Comparison of ENCODE assay signal across 23 cellular contexts in the genomic region with DNA sequence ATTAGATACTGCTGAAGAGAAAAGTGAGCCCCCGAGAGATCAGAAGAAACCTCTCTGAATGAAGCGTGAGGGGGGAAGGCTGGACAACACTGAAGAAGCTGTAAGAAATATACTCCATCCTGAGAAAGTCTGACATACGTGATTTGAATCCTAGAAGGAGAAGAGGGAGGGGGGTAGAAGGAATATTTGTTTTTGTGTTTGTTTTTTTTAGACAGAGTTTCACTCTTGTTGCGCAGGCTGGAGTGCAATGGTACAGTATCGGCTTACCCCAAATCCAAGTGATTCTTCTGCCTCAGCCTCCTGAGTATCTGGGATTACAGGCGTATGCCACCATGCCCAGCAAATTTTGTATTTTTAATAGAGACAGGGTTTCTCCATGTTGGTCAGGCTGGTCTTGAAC.
"Had no signal": no experiment of that assay in that cellular context is flagged by ENCODE, and none has a peak within 500 bp of the region (broad histone marks: within the 10 kb centered on the region; RNA-seq: fewer than 3 reads in every experiment).

No MANE protein-coding gene starts in this region.

- H3K36me3 Mint-ChIP-seq: immature natural killer cell had no signal

- H3K27ac ChIP-seq: left lung, suprapubic skin, tibial nerve had no signal

- H3K4me3 Mint-ChIP-seq: activated naive CD4-positive, alpha-beta T cell treated with anti-CD3 and anti-CD28 coated beads for 36 hours; brain; dendritic cell treated with granulocyte-macrophage colony-stimulating factor and Interleukin-4, amounts not matched to agents 40 ng/mL and 50 ng/mL, for 4 days; immature natural killer cell; stimulated activated memory B cell treated with anti-CD40 and anti-IgM and Interleukin-4, amounts not matched to agents 10 μg/mL and 1 μg/mL and 100 μg/mL, for 72 hours; T-cell had no signal

- H3K27ac Mint-ChIP-seq: activated naive CD4-positive, alpha-beta T cell treated with anti-CD3 and anti-CD28 coated beads for 36 hours; dendritic cell treated with granulocyte-macrophage colony-stimulating factor and Interleukin-4, amounts not matched to agents 40 ng/mL and 50 ng/mL, for 4 days; stimulated activated memory B cell treated with anti-CD40 and anti-IgM and Interleukin-4, amounts not matched to agents 10 μg/mL and 1 μg/mL and 100 μg/mL, for 72 hours; T-cell had no signal

- H3K27me3 ChIP-seq: left lung, stomach, suprapubic skin, tibial nerve had no signal

- H3K9me3 Mint-ChIP-seq: activated naive CD4-positive, alpha-beta T cell treated with anti-CD3 and anti-CD28 coated beads for 36 hours; brain; dendritic cell treated with granulocyte-macrophage colony-stimulating factor and Interleukin-4, amounts not matched to agents 40 ng/mL and 50 ng/mL, for 4 days; immature natural killer cell had no signal

- H3K27me3 Mint-ChIP-seq: brain; dendritic cell treated with granulocyte-macrophage colony-stimulating factor and Interleukin-4, amounts not matched to agents 40 ng/mL and 50 ng/mL, for 4 days; stimulated activated memory B cell treated with anti-CD40 and anti-IgM and Interleukin-4, amounts not matched to agents 10 μg/mL and 1 μg/mL and 100 μg/mL, for 72 hours; T-cell had no signal

- DNase-seq: activated CD4-positive, alpha-beta T cell treated with anti-CD3 and anti-CD28 coated beads for 1 hour; activated CD4-positive, alpha-beta T cell treated with anti-CD3 and anti-CD28 coated beads, Interleukin-2, amount 50 U/mL, for 1 hour; activated CD8-positive, alpha-beta memory T cell treated with anti-CD3 and anti-CD28 coated beads for 24 hours; activated CD8-positive, alpha-beta memory T cell treated with anti-CD3 and anti-CD28 coated beads, Interleukin-2, amount 50 U/mL, for 4 hours; activated effector memory CD4-positive, alpha-beta T cell treated with Interleukin-2 at 50 U/mL for 16 hours; activated naive CD4-positive, alpha-beta T cell treated with anti-CD3 and anti-CD28 coated beads for 36 hours; activated T-cell treated with anti-CD3 and anti-CD28 coated beads, Interleukin-2, amount 50 U/mL, for 48 hours; anterior cingulate cortex; effector CD4-positive, alpha-beta T cell; foreskin melanocyte; immature natural killer cell; kidney glomerular epithelial cell; left lung; nucleus accumbens; small intestine; stomach; T-cell had no signal

- H3K36me3 ChIP-seq: left lung, stomach, suprapubic skin, tibial nerve had no signal

- H3K9me3 ChIP-seq: left lung, stomach, suprapubic skin, tibial nerve had no signal

- ATAC-seq: sciatic nerve; stimulated activated memory B cell treated with anti-CD40 and anti-IgM and Interleukin-4, amounts not matched to agents 10 μg/mL and 1 μg/mL and 100 μg/mL, for 72 hours; T-cell had no signal

- H3K4me3 ChIP-seq: left lung, stomach, suprapubic skin, tibial nerve had no signal
